In genomic region chr16:89694784-89695085, GRCh38 we compare ENCODE assay signal across 7 cellular contexts. TPM values are rescaled to one million over a fixed set of nuclear protein-coding genes. Genes with fewer than 3 reads are reported as not detected.
DNase-seq lines count a peak whose midpoint lies in the region; ATAC-seq, FAIRE-seq and TF ChIP-seq lines count a peak whose summit lies in the region.
"Not testable (repeated sequence)": the region's sequence is repeated elsewhere in the genome, so short reads cannot be mapped to it uniquely, and the experiment has no call there.

No MANE protein-coding gene starts in this region.

- TF ChIP-seq POLR2A in HCT116 (IDR thresholded peaks at IDR 0.05; ENCODE audit: borderline replicate concordance, extremely low read depth, insufficient read depth, insufficient read length); HepG2 (IDR thresholded peaks at IDR 0.05; ENCODE audit: insufficient read depth in 1 of 2, low read depth in 2 of 2, low read length in 2 of 2): not testable (repeated sequence)

- H3K4me3 ChIP-seq in Caco-2 (ENCODE audit: low read depth, low read length); HCT116 (replicated peaks in 1 of 2; ENCODE audit: low read depth in 1 of 2, low read length in 2 of 2); NT2/D1 (ENCODE audit: insufficient read length, low read depth); neuronal stem cell (ENCODE audit: low read length in 2 of 2): not testable (repeated sequence)
- peak overlapping the region; percentile 28 to 65 (median 51) for H3K4me3 ChIP-seq in HepG2 (replicated peaks in 1 of 3; ENCODE audit: insufficient read depth in 1 of 3, low read depth in 2 of 3, low read length in 3 of 3)

- H3K9me2 ChIP-seq in HCT116 (ENCODE audit: insufficient read depth) = not testable (repeated sequence)

- not testable (repeated sequence) for H3K27ac ChIP-seq in HCT116 (ENCODE audit: low read depth, low read length); neuronal stem cell (replicated peaks; ENCODE audit: low read length)
- peak overlapping the region; percentile 58 for H3K27ac ChIP-seq in HepG2 (ENCODE audit: extremely low read length, insufficient read depth, low read length)

- not testable (repeated sequence) for H4K8ac ChIP-seq in neuronal stem cell (ENCODE audit: low read depth, low read length)

- H3K27me3 Mint-ChIP-seq in Caco-2 (ENCODE audit: insufficient read depth, unreplicated experiment); T-helper 17 cell; activated T-cell treated with anti-CD3 and anti-CD28 coated beads, Interleukin-2, amount 50 U/mL, for 24 hours: not testable (repeated sequence)

- H3K4me1 Mint-ChIP-seq in Caco-2 (ENCODE audit: low read depth, unreplicated experiment); T-helper 17 cell: not testable (repeated sequence)
- H3K4me1 Mint-ChIP-seq in activated T-cell treated with anti-CD3 and anti-CD28 coated beads, Interleukin-2, amount 50 U/mL, for 24 hours (ENCODE audit: low read depth) = peaks cover 19% of the 10 kb centered on the region

- H3K4ac ChIP-seq in neuronal stem cell (ENCODE audit: low read length) = not testable (repeated sequence)

- H3K79me1 ChIP-seq in neuronal stem cell (ENCODE audit: low read depth, low read length) = not testable (repeated sequence)

- not testable (repeated sequence) for TF ChIP-seq RAD21 in HCT116 (IDR thresholded peaks at IDR 0.05; ENCODE audit: low read depth); HepG2 (CRISPR knock-in tag; IDR thresholded peaks at IDR 0.05)

- RAD21 ChIA-PET in HCT116 (lab: Charles Lee; ENCODE audit: low non-redundant PET in 1 of 2, low total read pairs in 2 of 2, uncharacterized antibody in 2 of 2, unreplicated experiment in 2 of 2) = not testable (repeated sequence)

- FAIRE-seq in HepG2 (lab: Jason Lieb, UNC) = not testable (repeated sequence)

- H3K79me2 ChIP-seq in HCT116 (ENCODE audit: insufficient read depth, low read length) = peaks cover 14% of the 10 kb centered on the region
- H3K79me2 ChIP-seq in HepG2 (ENCODE audit: insufficient read depth, low read length) = not testable (repeated sequence)

- intact Hi-C loops in Caco-2 (cut with micrococcal nuclease; ENCODE audit: unreplicated experiment); HCT116 (cut with micrococcal nuclease); HepG2 (cut with micrococcal nuclease; ENCODE audit: unreplicated experiment): not testable (repeated sequence)

- H2AFZ ChIP-seq in HCT116 (ENCODE audit: low read depth, low read length, poor library complexity, severe bottlenecking); HepG2 (ENCODE audit: low read length); neuronal stem cell (ENCODE audit: low read length): not testable (repeated sequence)

- not testable (repeated sequence) for H2AK5ac ChIP-seq in neuronal stem cell (ENCODE audit: low read depth, low read length)

- H3K9ac ChIP-seq in HCT116 (ENCODE audit: low read length); neuronal stem cell (ENCODE audit: low read depth, low read length, poor library complexity): not testable (repeated sequence)
- H3K9ac ChIP-seq in NT2/D1 (ENCODE audit: insufficient read length, low read depth) (peak overlapping the region; percentile 3), HepG2 (ENCODE audit: insufficient read depth, low read depth, low read length) (peak overlapping the region; percentile 54)

- H4K20me1 ChIP-seq in HCT116 (ENCODE audit: insufficient read depth); HepG2 (ENCODE audit: insufficient read depth, low read length): not testable (repeated sequence)

- H3K9me3 ChIP-seq in Caco-2; HCT116 (ENCODE audit: control insufficient read depth in 1 of 2, insufficient read depth in 1 of 2, low read depth in 1 of 2, low read length in 2 of 2); NT2/D1 (ENCODE audit: insufficient read depth, low read length); T-helper 17 cell (ENCODE audit: control insufficient read depth, low read length, poor library complexity, severe bottlenecking); HepG2 (ENCODE audit: low read length); neuronal stem cell (replicated peaks in 1 of 2; ENCODE audit: control insufficient read depth in 2 of 2, insufficient read depth in 1 of 2, low read depth in 1 of 2, low read length in 2 of 2): not testable (repeated sequence)

- not testable (repeated sequence) for H3K4me2 ChIP-seq in HCT116 (ENCODE audit: low read length); neuronal stem cell (ENCODE audit: insufficient read depth, low read length, poor library complexity, severe bottlenecking)
- peak overlapping the region; percentile 74 for H3K4me2 ChIP-seq in HepG2 (ENCODE audit: low read depth, low read length)

- WGBS in HepG2 (ENCODE audit: low lambda C conversion rate) = 85% methylated on average over 15 of the region's 23 CpGs
- no CpG with 5 or more reads among the region's 23 CpGs for WGBS in neuronal stem cell (ENCODE audit: extremely low coverage in 2 of 2, insufficient read length in 2 of 2, insufficient replicate concordance in 1 of 2), 2 donors

- H4K91ac ChIP-seq in neuronal stem cell (ENCODE audit: low read depth, low read length, poor library complexity) = not testable (repeated sequence)

- H3K4me1 ChIP-seq in Caco-2; HCT116 (ENCODE audit: control insufficient read depth in 1 of 2, insufficient read depth in 2 of 2, low read length in 2 of 2); neuronal stem cell (ENCODE audit: control insufficient read depth in 2 of 2, insufficient read depth in 1 of 2, low read depth in 1 of 2, low read length in 2 of 2): not testable (repeated sequence)
- peaks cover 38% of the 10 kb centered on the region for H3K4me1 ChIP-seq in NT2/D1 (ENCODE audit: insufficient read depth, insufficient read length)
- peaks cover 71% of the 10 kb centered on the region for H3K4me1 ChIP-seq in HepG2 (ENCODE audit: insufficient read depth, low read length)

- H3K36me3 Mint-ChIP-seq in Caco-2 (ENCODE audit: insufficient read depth, unreplicated experiment) = peaks cover 92% of the 10 kb centered on the region
- not testable (repeated sequence) for H3K36me3 Mint-ChIP-seq in T-helper 17 cell (ENCODE audit: low read depth)
- peaks cover 80% of the 10 kb centered on the region for H3K36me3 Mint-ChIP-seq in activated T-cell treated with anti-CD3 and anti-CD28 coated beads, Interleukin-2, amount 50 U/mL, for 24 hours (ENCODE audit: low read depth)

- not testable (repeated sequence) for H3K27me3 ChIP-seq in Caco-2 (replicated peaks; ENCODE audit: control insufficient read depth, insufficient read depth, low read length); HCT116 (ENCODE audit: insufficient read depth, low read length); NT2/D1 (ENCODE audit: insufficient read depth, insufficient read length); HepG2 (ENCODE audit: control insufficient read depth in 1 of 2, insufficient read depth in 2 of 2, low read length in 2 of 2); neuronal stem cell (ENCODE audit: control insufficient read depth in 3 of 3, insufficient read depth in 3 of 3, low read depth in 1 of 3, low read length in 3 of 3)

- H3K4me3 Mint-ChIP-seq in Caco-2 (ENCODE audit: unreplicated experiment); activated T-cell treated with anti-CD3 and anti-CD28 coated beads, Interleukin-2, amount 50 U/mL, for 24 hours: not testable (repeated sequence)
- H3K4me3 Mint-ChIP-seq in T-helper 17 cell = peak overlapping the region; percentile 21

- not testable (repeated sequence) for BruUV-seq in Caco-2 (replicated peaks; lab: Mats Ljungman, UMichigan); HCT116 (replicated peaks; lab: Mats Ljungman, UMichigan); HepG2 (replicated peaks; lab: Mats Ljungman, UMichigan)

- not testable (repeated sequence) for H3K9me3 Mint-ChIP-seq in Caco-2 (ENCODE audit: unreplicated experiment); activated T-cell treated with anti-CD3 and anti-CD28 coated beads, Interleukin-2, amount 50 U/mL, for 24 hours

- peak overlapping the region; percentile 91 for H3K23ac ChIP-seq in neuronal stem cell (ENCODE audit: low read depth, low read length, poor library complexity)

- not testable (repeated sequence) for H2BK120ac ChIP-seq in neuronal stem cell (ENCODE audit: low read depth, low read length)

- H3K14ac ChIP-seq in neuronal stem cell (ENCODE audit: low read length) = not testable (repeated sequence)

- CTCF ChIA-PET in Caco-2 (lab: Charles Lee); HCT116 (lab: Charles Lee); HepG2 (lab: Yijun Ruan, JAX; ENCODE audit: low intra/inter-chr PET ratio, low total read pairs): not testable (repeated sequence)

- H3K36me3 ChIP-seq in Caco-2 (ENCODE audit: control insufficient read depth, insufficient read depth, low read length) (peaks cover 11% of the 10 kb centered on the region), HCT116 (ENCODE audit: control insufficient read depth in 1 of 2, insufficient read depth in 2 of 2, low read length in 2 of 2) (peaks cover 27 to 61% of the 10 kb centered on the region in 2 experiments; a peak in 3 of 4 replicates), NT2/D1 (ENCODE audit: insufficient read depth, insufficient read length, low read length) (peaks cover 87% of the 10 kb centered on the region), HepG2 (replicated peaks in 1 of 2; ENCODE audit: control insufficient read depth in 1 of 2, insufficient read depth in 2 of 2, low read length in 2 of 2) (peaks cover 5 to 14% of the 10 kb centered on the region in 2 experiments; a peak in 2 of 5 replicates), neuronal stem cell (replicated peaks in 1 of 2; ENCODE audit: control insufficient read depth in 2 of 2, insufficient read depth in 2 of 2, low read length in 2 of 2) (peaks cover 50 to 87% of the 10 kb centered on the region in 2 donors)

- H3K27ac Mint-ChIP-seq in Caco-2 (ENCODE audit: unreplicated experiment) (peak overlapping the region; percentile 73), T-helper 17 cell (peak overlapping the region; percentile 79)
- peak overlapping the region; percentile 18 for H3K27ac Mint-ChIP-seq in activated T-cell treated with anti-CD3 and anti-CD28 coated beads, Interleukin-2, amount 50 U/mL, for 24 hours

- not testable (repeated sequence) for DNase-seq in Caco-2; HCT116 (ENCODE audit: low read depth, low spot score); NT2/D1 (ENCODE audit: low read depth, low spot score); T-helper 17 cell; activated T-cell treated with anti-CD3 and anti-CD28 coated beads, Interleukin-2, amount 50 U/mL, for 24 hours; HepG2 (ENCODE audit: low spot score); neuronal stem cell (ENCODE audit: low spot score)

- not testable (repeated sequence) for H2BK12ac ChIP-seq in neuronal stem cell (ENCODE audit: low read length)

- peak; percentile 3; the same call in 1 of the 2 replicates for ATAC-seq in HCT116
- ATAC-seq in T-helper 17 cell = not testable (repeated sequence)
- peak; percentile 40 for ATAC-seq in HepG2

- H2BK15ac ChIP-seq in neuronal stem cell (ENCODE audit: low read length) = not testable (repeated sequence)

- H2BK5ac ChIP-seq in neuronal stem cell (ENCODE audit: low read length) = not testable (repeated sequence)

- TF ChIP-seq EP300 in HepG2 (IDR thresholded peaks at IDR 0.05; ENCODE audit: low read depth in 2 of 2, low read length in 2 of 2); HepG2 (CRISPR knock-in tag; IDR thresholded peaks at IDR 0.05; ENCODE audit: borderline replicate concordance): not testable (repeated sequence)

- POLR2A ChIA-PET in Caco-2 (lab: Charles Lee); HCT116 (lab: Charles Lee): not testable (repeated sequence)
- POLR2A ChIA-PET in HepG2 (lab: Yijun Ruan, JAX) = interaction anchor here (0.7 to 1.8 kb wide), 6 partner anchors 9 to 224 kb away, joined by 3 to 8 read pairs (median 6); partner anchors contain the start of genes MC1R and TCF25

- in situ Hi-C loops in HepG2 (cut with HindIII; ENCODE audit: extremely low pct_ligation_motif_present, low pct_unique_long_range_greater_than_20kb) = not testable (repeated sequence)

- H3K18ac ChIP-seq in neuronal stem cell (ENCODE audit: low read length) = not testable (repeated sequence)

- TF ChIP-seq CTCF in Caco-2 (IDR thresholded peaks at IDR 0.05; ENCODE audit: insufficient read depth in 1 of 2, low read depth in 1 of 2, low read length in 1 of 2, severe bottlenecking in 1 of 2, unreplicated experiment in 1 of 2); HCT116 (IDR thresholded peaks at IDR 0.05 in 2 of 3, conservative IDR thresholded peaks at IDR 0.05 in 1 of 3; ENCODE audit: borderline replicate concordance in 1 of 3, insufficient read depth in 1 of 3, low read depth in 2 of 3, low read length in 2 of 3); HepG2 (CRISPR knock-in tag; IDR thresholded peaks at IDR 0.05): not testable (repeated sequence)

RNA-seq across cellular contexts. Expression of gene SPATA2L, which starts 6.8 kb away (rescaled TPM):
- 16.4 and 18.5 TPM in 2 replicates for total RNA-seq in Caco-2 (2022)
- total RNA-seq in HCT116 (2021; ENCODE audit: unreplicated experiment) = 50.5 TPM
- 31.9 and 37.5 TPM in 2 replicates for polyA plus RNA-seq in HCT116 (2012)
- 10 to 100 TPM; 20.6 to 30.8 TPM for total RNA-seq in T-helper 17 cell
- 17.0 and 20.7 TPM in 2 replicates for total RNA-seq in HepG2 (2016; rRNA removed; fragmentation: Illumina TruSeq; extraction: Trizol)
- total RNA-seq in HepG2 (2016; cell fraction: cytosol; rRNA removed; fragmentation: Illumina TruSeq; extraction: Trizol; ENCODE audit: low read depth) = 5.1 and 5.8 TPM in 2 replicates
- 16.3 and 20.7 TPM in 2 replicates for total RNA-seq in HepG2 (2016; cell fraction: insoluble cytoplasmic fraction; rRNA removed; fragmentation: Illumina TruSeq; extraction: Trizol)
- 12.5 and 13.4 TPM in 2 replicates for total RNA-seq in HepG2 (2016; cell fraction: membrane; rRNA removed; fragmentation: Illumina TruSeq; extraction: Trizol)
- 9.5 and 13.5 TPM in 2 replicates for total RNA-seq in HepG2 (2016; cell fraction: nucleus; rRNA removed; fragmentation: Illumina TruSeq; extraction: Trizol)
- 9.1 and 11.8 TPM in 2 replicates for polyA plus RNA-seq in HepG2 (2011; rRNA removed)
- 13.4 and 23.3 TPM in 2 replicates for polyA plus RNA-seq in HepG2 (2011; cell fraction: cytosol; rRNA removed)
- polyA plus RNA-seq in HepG2 (2011; cell fraction: nucleus; rRNA removed) = 26.3 and 28.3 TPM in 2 replicates
- polyA plus RNA-seq in HepG2 (2012) = 6.8 and 12.5 TPM in 2 replicates
- 3.0 and 3.1 TPM in 2 replicates for polyA plus RNA-seq in HepG2 (2016; cell fraction: cytosol; fragmentation: Illumina TruSeq; extraction: Trizol; ENCODE audit: low read depth)
- polyA plus RNA-seq in HepG2 (2016; cell fraction: insoluble cytoplasmic fraction; fragmentation: Illumina TruSeq; extraction: Trizol; ENCODE audit: low read depth) = 13.3 and 14.0 TPM in 2 replicates
- 5.3 and 7.7 TPM in 2 replicates for polyA plus RNA-seq in HepG2 (2016; cell fraction: membrane; fragmentation: Illumina TruSeq; extraction: Trizol; ENCODE audit: low read depth)
- polyA plus RNA-seq in HepG2 (2016; cell fraction: nucleus; fragmentation: Illumina TruSeq; extraction: Trizol; ENCODE audit: insufficient read depth, low read depth) = 14.9 and 15.5 TPM in 2 replicates
- 3.5 and 31.4 TPM in 2 replicates for polyA minus RNA-seq in HepG2 (2011; rRNA and poly(A)+ RNA removed; ENCODE audit: low replicate concordance)
- 16.7 and 20.7 TPM in 2 replicates for polyA minus RNA-seq in HepG2 (2011; cell fraction: cytosol; rRNA and poly(A)+ RNA removed)
- polyA minus RNA-seq in HepG2 (2011; cell fraction: nucleus; rRNA and poly(A)+ RNA removed) = 8.8 and 8.9 TPM in 2 replicates
- polyA plus RNA-seq in neuronal stem cell (2013, experiment 1 of 2) = 5.0 TPM
- 5.5 TPM for polyA plus RNA-seq in neuronal stem cell (2013, experiment 2 of 2)

RNA-seq across cellular contexts. Expression of gene CDK10, which starts 8.2 kb away (rescaled TPM):
- total RNA-seq in Caco-2 (2022) (135 and 140 TPM in 2 replicates), HCT116 (2021; ENCODE audit: unreplicated experiment) (165 TPM), T-helper 17 cell (10 to 100 TPM; 83.0 to 86.0 TPM), HepG2 (2016; rRNA removed; fragmentation: Illumina TruSeq; extraction: Trizol) (1.2 and 2.5 TPM in 2 replicates)
- polyA plus RNA-seq in HCT116 (2012) = 180 and 191 TPM in 2 replicates
- total RNA-seq in HepG2 (2016; cell fraction: cytosol; rRNA removed; fragmentation: Illumina TruSeq; extraction: Trizol; ENCODE audit: low read depth) = 4.2 and 5.8 TPM in 2 replicates
- total RNA-seq in HepG2 (2016; cell fraction: insoluble cytoplasmic fraction; rRNA removed; fragmentation: Illumina TruSeq; extraction: Trizol) = 1.4 and 2.6 TPM in 2 replicates
- 3.5 TPM in 2 replicates for total RNA-seq in HepG2 (2016; cell fraction: membrane; rRNA removed; fragmentation: Illumina TruSeq; extraction: Trizol)
- total RNA-seq in HepG2 (2016; cell fraction: nucleus; rRNA removed; fragmentation: Illumina TruSeq; extraction: Trizol) = 2.4 and 3.5 TPM in 2 replicates
- 3.9 and 4.3 TPM in 2 replicates for polyA plus RNA-seq in HepG2 (2011; rRNA removed)
- polyA plus RNA-seq in HepG2 (2011; cell fraction: cytosol; rRNA removed) = 1.5 and 2.1 TPM in 2 replicates
- 28.1 and 29.8 TPM in 2 replicates for polyA plus RNA-seq in HepG2 (2011; cell fraction: nucleus; rRNA removed)
- polyA plus RNA-seq in HepG2 (2012) = 2.7 and 6.1 TPM in 2 replicates
- 1.1 TPM in 2 replicates for polyA plus RNA-seq in HepG2 (2016; cell fraction: cytosol; fragmentation: Illumina TruSeq; extraction: Trizol; ENCODE audit: low read depth)
- polyA plus RNA-seq in HepG2 (2016; cell fraction: insoluble cytoplasmic fraction; fragmentation: Illumina TruSeq; extraction: Trizol; ENCODE audit: low read depth) = 1.1 and 1.2 TPM in 2 replicates
- polyA plus RNA-seq in HepG2 (2016; cell fraction: membrane; fragmentation: Illumina TruSeq; extraction: Trizol; ENCODE audit: low read depth) = 1.0 and 1.2 TPM in 2 replicates
- polyA plus RNA-seq in HepG2 (2016; cell fraction: nucleus; fragmentation: Illumina TruSeq; extraction: Trizol; ENCODE audit: insufficient read depth, low read depth) = 11.0 and 12.6 TPM in 2 replicates
- 2.9 and 43.1 TPM in 2 replicates for polyA minus RNA-seq in HepG2 (2011; rRNA and poly(A)+ RNA removed; ENCODE audit: low replicate concordance)
- polyA minus RNA-seq in HepG2 (2011; cell fraction: cytosol; rRNA and poly(A)+ RNA removed) = 1.6 and 2.8 TPM in 2 replicates
- polyA minus RNA-seq in HepG2 (2011; cell fraction: nucleus; rRNA and poly(A)+ RNA removed) = 4.5 and 5.8 TPM in 2 replicates
- 59.5 TPM for polyA plus RNA-seq in neuronal stem cell (2013, experiment 1 of 2)
- 57.9 TPM for polyA plus RNA-seq in neuronal stem cell (2013, experiment 2 of 2)

RNA-seq across cellular contexts. Expression of gene VPS9D1, which starts 26.0 kb away (rescaled TPM):
- total RNA-seq in Caco-2 (2022) = 6.1 and 6.3 TPM in 2 replicates
- total RNA-seq in HCT116 (2021; ENCODE audit: unreplicated experiment) = 4.2 TPM
- polyA plus RNA-seq in HCT116 (2012) = 5.9 and 6.2 TPM in 2 replicates
- total RNA-seq in T-helper 17 cell = 10 to 100 TPM; 18.8 to 23.2 TPM
- 3.8 and 10.1 TPM in 2 replicates for total RNA-seq in HepG2 (2016; rRNA removed; fragmentation: Illumina TruSeq; extraction: Trizol)
- 2.4 and 3.2 TPM in 2 replicates for total RNA-seq in HepG2 (2016; cell fraction: cytosol; rRNA removed; fragmentation: Illumina TruSeq; extraction: Trizol; ENCODE audit: low read depth)
- total RNA-seq in HepG2 (2016; cell fraction: insoluble cytoplasmic fraction; rRNA removed; fragmentation: Illumina TruSeq; extraction: Trizol) = 4.2 and 9.2 TPM in 2 replicates
- 5.2 and 6.8 TPM in 2 replicates for total RNA-seq in HepG2 (2016; cell fraction: membrane; rRNA removed; fragmentation: Illumina TruSeq; extraction: Trizol)
- 13.1 and 15.5 TPM in 2 replicates for total RNA-seq in HepG2 (2016; cell fraction: nucleus; rRNA removed; fragmentation: Illumina TruSeq; extraction: Trizol)
- polyA plus RNA-seq in HepG2 (2011; rRNA removed) = 13.2 and 18.6 TPM in 2 replicates
- 4.5 and 5.7 TPM in 2 replicates for polyA plus RNA-seq in HepG2 (2011; cell fraction: cytosol; rRNA removed)
- polyA plus RNA-seq in HepG2 (2011; cell fraction: nucleus; rRNA removed) = 111 and 130 TPM in 2 replicates
- polyA plus RNA-seq in HepG2 (2012) = 7.5 and 10.0 TPM in 2 replicates
- polyA plus RNA-seq in HepG2 (2016; cell fraction: cytosol; fragmentation: Illumina TruSeq; extraction: Trizol; ENCODE audit: low read depth) = 2.5 and 3.3 TPM in 2 replicates
- polyA plus RNA-seq in HepG2 (2016; cell fraction: insoluble cytoplasmic fraction; fragmentation: Illumina TruSeq; extraction: Trizol; ENCODE audit: low read depth) = 4.6 and 6.5 TPM in 2 replicates
- polyA plus RNA-seq in HepG2 (2016; cell fraction: membrane; fragmentation: Illumina TruSeq; extraction: Trizol; ENCODE audit: low read depth) = 5.7 and 6.3 TPM in 2 replicates
- polyA plus RNA-seq in HepG2 (2016; cell fraction: nucleus; fragmentation: Illumina TruSeq; extraction: Trizol; ENCODE audit: insufficient read depth, low read depth) = 51.9 and 55.4 TPM in 2 replicates
- polyA minus RNA-seq in HepG2 (2011; rRNA and poly(A)+ RNA removed; ENCODE audit: low replicate concordance) = 4.4 and 8.1 TPM in 2 replicates
- 2.2 and 5.0 TPM in 2 replicates for polyA minus RNA-seq in HepG2 (2011; cell fraction: cytosol; rRNA and poly(A)+ RNA removed)
- 6.8 and 7.5 TPM in 2 replicates for polyA minus RNA-seq in HepG2 (2011; cell fraction: nucleus; rRNA and poly(A)+ RNA removed)
- polyA plus RNA-seq in neuronal stem cell (2013, experiment 1 of 2) = 5.9 TPM
- 6.0 TPM for polyA plus RNA-seq in neuronal stem cell (2013, experiment 2 of 2)

RNA-seq across cellular contexts. Expression of gene ZNF276, which starts 26.6 kb away (rescaled TPM):
- total RNA-seq in Caco-2 (2022) = 28.1 and 35.4 TPM in 2 replicates
- 49.9 TPM for total RNA-seq in HCT116 (2021; ENCODE audit: unreplicated experiment)
- 27.6 and 35.9 TPM in 2 replicates for polyA plus RNA-seq in HCT116 (2012)
- total RNA-seq in T-helper 17 cell = 100 to 1,000 TPM; 103 to 104 TPM
- total RNA-seq in HepG2 (2016; rRNA removed; fragmentation: Illumina TruSeq; extraction: Trizol) = 6.8 and 17.7 TPM in 2 replicates
- total RNA-seq in HepG2 (2016; cell fraction: cytosol; rRNA removed; fragmentation: Illumina TruSeq; extraction: Trizol; ENCODE audit: low read depth) = 4.4 and 4.7 TPM in 2 replicates
- 4.5 and 15.9 TPM in 2 replicates for total RNA-seq in HepG2 (2016; cell fraction: insoluble cytoplasmic fraction; rRNA removed; fragmentation: Illumina TruSeq; extraction: Trizol)
- 5.4 and 8.2 TPM in 2 replicates for total RNA-seq in HepG2 (2016; cell fraction: membrane; rRNA removed; fragmentation: Illumina TruSeq; extraction: Trizol)
- 22.3 and 26.8 TPM in 2 replicates for total RNA-seq in HepG2 (2016; cell fraction: nucleus; rRNA removed; fragmentation: Illumina TruSeq; extraction: Trizol)
- polyA plus RNA-seq in HepG2 (2011; rRNA removed) = 18.0 and 24.3 TPM in 2 replicates
- polyA plus RNA-seq in HepG2 (2011; cell fraction: cytosol; rRNA removed) = 8.0 and 12.2 TPM in 2 replicates
- polyA plus RNA-seq in HepG2 (2011; cell fraction: nucleus; rRNA removed) = 148 and 167 TPM in 2 replicates
- polyA plus RNA-seq in HepG2 (2012) = 16.1 and 20.0 TPM in 2 replicates
- polyA plus RNA-seq in HepG2 (2016; cell fraction: cytosol; fragmentation: Illumina TruSeq; extraction: Trizol; ENCODE audit: low read depth) = 2.3 and 3.4 TPM in 2 replicates
- polyA plus RNA-seq in HepG2 (2016; cell fraction: insoluble cytoplasmic fraction; fragmentation: Illumina TruSeq; extraction: Trizol; ENCODE audit: low read depth) = 7.0 and 9.8 TPM in 2 replicates
- polyA plus RNA-seq in HepG2 (2016; cell fraction: membrane; fragmentation: Illumina TruSeq; extraction: Trizol; ENCODE audit: low read depth) = 4.7 and 8.3 TPM in 2 replicates
- polyA plus RNA-seq in HepG2 (2016; cell fraction: nucleus; fragmentation: Illumina TruSeq; extraction: Trizol; ENCODE audit: insufficient read depth, low read depth) = 66.1 and 72.8 TPM in 2 replicates
- 14.5 and 22.1 TPM in 2 replicates for polyA minus RNA-seq in HepG2 (2011; rRNA and poly(A)+ RNA removed; ENCODE audit: low replicate concordance)
- polyA minus RNA-seq in HepG2 (2011; cell fraction: cytosol; rRNA and poly(A)+ RNA removed) = 4.0 and 6.3 TPM in 2 replicates
- 27.8 and 28.5 TPM in 2 replicates for polyA minus RNA-seq in HepG2 (2011; cell fraction: nucleus; rRNA and poly(A)+ RNA removed)
- 7.1 TPM for polyA plus RNA-seq in neuronal stem cell (2013, experiment 1 of 2)
- 7.7 TPM for polyA plus RNA-seq in neuronal stem cell (2013, experiment 2 of 2)

RNA-seq across cellular contexts. Expression of gene SPATA33, which starts 37.1 kb away (rescaled TPM):
- total RNA-seq in Caco-2 (2022) (19.7 and 29.1 TPM in 2 replicates), HCT116 (2021; ENCODE audit: unreplicated experiment) (24.9 TPM), T-helper 17 cell (10 to 100 TPM in 1 of 2 donors, 1 to 10 TPM in 1; 8.3 to 10.1 TPM), HepG2 (2016; rRNA removed; fragmentation: Illumina TruSeq; extraction: Trizol) (11.0 and 11.2 TPM in 2 replicates)
- 6.8 and 12.2 TPM in 2 replicates for polyA plus RNA-seq in HCT116 (2012)
- total RNA-seq in HepG2 (2016; cell fraction: cytosol; rRNA removed; fragmentation: Illumina TruSeq; extraction: Trizol; ENCODE audit: low read depth) = 9.1 and 14.3 TPM in 2 replicates
- total RNA-seq in HepG2 (2016; cell fraction: insoluble cytoplasmic fraction; rRNA removed; fragmentation: Illumina TruSeq; extraction: Trizol) = 11.7 and 12.8 TPM in 2 replicates
- 14.6 and 17.6 TPM in 2 replicates for total RNA-seq in HepG2 (2016; cell fraction: membrane; rRNA removed; fragmentation: Illumina TruSeq; extraction: Trizol)
- total RNA-seq in HepG2 (2016; cell fraction: nucleus; rRNA removed; fragmentation: Illumina TruSeq; extraction: Trizol) = 9.0 and 10.4 TPM in 2 replicates
- polyA plus RNA-seq in HepG2 (2011; rRNA removed) = 5.7 and 6.3 TPM in 2 replicates
- 3.3 and 3.5 TPM in 2 replicates for polyA plus RNA-seq in HepG2 (2011; cell fraction: cytosol; rRNA removed)
- polyA plus RNA-seq in HepG2 (2011; cell fraction: nucleus; rRNA removed) = 14.9 and 16.4 TPM in 2 replicates
- polyA plus RNA-seq in HepG2 (2012) = 8.1 and 9.7 TPM in 2 replicates
- polyA plus RNA-seq in HepG2 (2016; cell fraction: cytosol; fragmentation: Illumina TruSeq; extraction: Trizol; ENCODE audit: low read depth) = 17.1 and 17.6 TPM in 2 replicates
- polyA plus RNA-seq in HepG2 (2016; cell fraction: insoluble cytoplasmic fraction; fragmentation: Illumina TruSeq; extraction: Trizol; ENCODE audit: low read depth) = 12.9 and 16.7 TPM in 2 replicates
- polyA plus RNA-seq in HepG2 (2016; cell fraction: membrane; fragmentation: Illumina TruSeq; extraction: Trizol; ENCODE audit: low read depth) = 20.1 and 25.8 TPM in 2 replicates
- 25.8 and 32.4 TPM in 2 replicates for polyA plus RNA-seq in HepG2 (2016; cell fraction: nucleus; fragmentation: Illumina TruSeq; extraction: Trizol; ENCODE audit: insufficient read depth, low read depth)
- 6.0 and 18.6 TPM in 2 replicates for polyA minus RNA-seq in HepG2 (2011; rRNA and poly(A)+ RNA removed; ENCODE audit: low replicate concordance)
- polyA minus RNA-seq in HepG2 (2011; cell fraction: cytosol; rRNA and poly(A)+ RNA removed) = 1.4 and 1.8 TPM in 2 replicates
- polyA minus RNA-seq in HepG2 (2011; cell fraction: nucleus; rRNA and poly(A)+ RNA removed) = 7.2 and 7.7 TPM in 2 replicates
- 28.9 TPM for polyA plus RNA-seq in neuronal stem cell (2013, experiment 1 of 2)
- 29.1 TPM for polyA plus RNA-seq in neuronal stem cell (2013, experiment 2 of 2)

Comparison
In these comparisons a context has a peak if more than half of its experiments do, and no peak if none do; other contexts are left out.
1. H3K27ac Mint-ChIP-seq: peak in every context shown above with its lines; median percentile 79 in T-helper 17 cell; 73 in Caco-2; 18 in activated T-cell treated with anti-CD3 and anti-CD28 coated beads, Interleukin-2, amount 50 U/mL, for 24 hours.
2. RNA of gene CDK10, which starts 8.2 kb away (total RNA-seq): 165 TPM in HCT116 (single experiment), 135 to 140 TPM in Caco-2 and 83.0 to 86.0 TPM in T-helper 17 cell; 1.2 to 5.8 TPM in HepG2; every median in the first group is over 10 times any median in the second.